Comparison of ENCODE assay signal across 15 cellular contexts in the genomic region with DNA sequence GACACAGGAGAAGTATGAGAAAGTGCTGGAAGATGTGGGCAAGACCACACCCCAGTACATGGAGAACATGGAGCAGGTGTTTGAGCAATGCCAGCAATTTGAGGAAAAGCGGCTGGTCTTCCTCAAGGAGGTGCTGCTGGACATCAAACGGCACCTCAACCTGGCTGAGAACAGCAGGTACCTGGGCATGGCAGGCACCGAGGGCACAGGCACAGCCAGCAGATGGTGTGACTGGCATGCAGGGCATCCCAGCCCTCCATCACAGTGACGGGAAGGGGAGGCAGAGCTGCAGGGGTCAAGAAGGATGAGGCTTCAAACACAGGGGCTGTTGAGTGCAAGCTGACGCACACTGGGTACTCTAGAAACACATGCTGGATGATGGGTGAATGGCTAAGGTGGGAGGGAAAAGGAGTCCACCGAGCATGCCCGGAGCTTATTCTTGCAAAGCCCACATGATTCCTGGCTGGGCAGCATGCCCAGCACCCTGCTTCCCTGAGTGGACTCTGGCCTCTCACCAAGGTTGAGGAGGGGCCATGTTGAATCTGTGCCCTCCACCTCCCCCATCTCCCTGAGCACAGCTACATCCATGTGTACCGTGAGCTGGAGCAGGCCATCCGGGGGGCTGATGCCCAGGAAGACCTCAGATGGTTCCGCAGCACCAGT. TPM values are rescaled to one million over a fixed set of nuclear protein-coding genes. Genes with fewer than 3 reads are reported as not detected.
DNase-seq lines count a peak whose midpoint lies in the region; ATAC-seq, FAIRE-seq and TF ChIP-seq lines count a peak whose summit lies in the region.
"Had no signal": no experiment of that assay in that cellular context is flagged by ENCODE, and none has a peak within 500 bp of the region (broad histone marks: within the 10 kb centered on the region; RNA-seq: fewer than 3 reads in every experiment).

No MANE protein-coding gene starts in this region.

- no peaks in the 10 kb centered on the region for H3K9me3 Mint-ChIP-seq in endodermal cell
- H3K9me3 Mint-ChIP-seq: activated naive CD4-positive, alpha-beta T cell treated with anti-CD3 and anti-CD28 coated beads, Interleukin-2, amount 50 U/mL, for 24 hours; GM23338; mesothelial cell of epicardium had no signal

- intact Hi-C loops in pancreas (cut with DNase I), result loop anchor here in 1 of 3 donors (5.0 kb wide), 1 partner anchor 78 kb away; no protein-coding TSS in a partner anchor

- no peak overlapping the region for H3K9ac ChIP-seq in endodermal cell (ENCODE audit: extremely low read depth, low read length, poor library complexity, severe bottlenecking)

- H3K27ac ChIP-seq in endodermal cell (ENCODE audit: low read depth, low read length) (no peak overlapping the region), pancreas (no peak overlapping the region)

- H3K9me3 ChIP-seq in endodermal cell (ENCODE audit: control insufficient read depth, low read length) (no peaks in the 10 kb centered on the region), pancreas (no peaks in the 10 kb centered on the region)

- no peaks in the 10 kb centered on the region for H3K36me3 Mint-ChIP-seq in endodermal cell (ENCODE audit: low read depth)
- H3K36me3 Mint-ChIP-seq: activated naive CD4-positive, alpha-beta T cell treated with anti-CD3 and anti-CD28 coated beads, Interleukin-2, amount 50 U/mL, for 24 hours; mesothelial cell of epicardium had no signal

- H3K27me3 ChIP-seq in endodermal cell (ENCODE audit: control insufficient read depth, insufficient read depth, low read length, poor library complexity, severe bottlenecking) (no peaks in the 10 kb centered on the region), pancreas (no peaks in the 10 kb centered on the region)

- FAIRE-seq in pancreas (lab: Jason Lieb, UNC), result no peak

- peak in 3 of 4 donors; percentile 17 to 38 (median 36) for ATAC-seq in pancreas
- no peak for ATAC-seq in HG03108 (IDR thresholded peaks at IDR 0.05; ENCODE audit: unreplicated experiment)
- ATAC-seq in HG03571 (IDR thresholded peaks at IDR 0.05; ENCODE audit: unreplicated experiment), result no peak
- ATAC-seq in HG03196 (IDR thresholded peaks at IDR 0.05; ENCODE audit: unreplicated experiment), result no peak
- ATAC-seq: GM23338 had no signal

- no peak overlapping the region for H3K4me3 Mint-ChIP-seq in endodermal cell
- H3K4me3 Mint-ChIP-seq: activated naive CD4-positive, alpha-beta T cell treated with anti-CD3 and anti-CD28 coated beads, Interleukin-2, amount 50 U/mL, for 24 hours; GM23338; mesothelial cell of epicardium had no signal

- TF ChIP-seq CTCF in endodermal cell (conservative IDR thresholded peaks at IDR 0.05) (peak; percentile 21), pancreas (IDR thresholded peaks at IDR 0.05) (no peak)

- H3K4me1 Mint-ChIP-seq in endodermal cell, result peaks cover 1% of the 10 kb centered on the region

- in situ Hi-C loops in G401 (cut with HindIII; ENCODE audit: low sequenced_read_pairs), result no loop called here

- H3K4me3 ChIP-seq in endodermal cell (ENCODE audit: low read length), result no peak overlapping the region
- H3K4me3 ChIP-seq in pancreas, result no peak overlapping the region
- H3K4me3 ChIP-seq: GM23338 had no signal

- no peak overlapping the region for H3K27ac Mint-ChIP-seq in endodermal cell
- H3K27ac Mint-ChIP-seq: activated naive CD4-positive, alpha-beta T cell treated with anti-CD3 and anti-CD28 coated beads, Interleukin-2, amount 50 U/mL, for 24 hours; GM23338; mesothelial cell of epicardium had no signal

- H3K4me1 ChIP-seq in endodermal cell (ENCODE audit: control insufficient read depth, insufficient read depth, low read length) (peaks cover 3% of the 10 kb centered on the region), pancreas (peaks cover 0 to 4% (median 0%) of the 10 kb centered on the region in 3 donors)

- H3K27me3 Mint-ChIP-seq in endodermal cell (ENCODE audit: insufficient read depth), result peaks cover 8% of the 10 kb centered on the region
- H3K27me3 Mint-ChIP-seq: activated naive CD4-positive, alpha-beta T cell treated with anti-CD3 and anti-CD28 coated beads, Interleukin-2, amount 50 U/mL, for 24 hours had no signal

- H3K36me3 ChIP-seq in endodermal cell (ENCODE audit: control insufficient read depth, insufficient read depth, low read length) (no peaks in the 10 kb centered on the region), pancreas (no peaks in the 10 kb centered on the region)

- DNase-seq in G401 (ENCODE audit: low spot score), result peak; percentile 84
- peak; percentile 62 for DNase-seq in NCI-H2029 treated with DMSO at 0.1 percent for 48 hours (lab: John Stamatoyannopoulos, UW)
- DNase-seq in endodermal cell, result no peak
- DNase-seq in pancreas, result peak in 5 of 6 donors; percentile 27 to 54 (median 50)
- DNase-seq in T-helper 9 cell, result no peak
- DNase-seq: GF-D8; MV-4-11; stimulated activated CD4-positive, alpha-beta T cell treated with anti-CD3 and anti-CD28 coated beads, Interleukin-4, amount 100 ng/mL, for 4 hours; stimulated activated naive CD4-positive, alpha-beta T cell treated with Interleukin-2 at 50 U/mL for 16 hours had no signal

- 88 to 91% methylated on average over 6 to 10 of the region's 10 CpGs for WGBS in endodermal cell (ENCODE audit: insufficient coverage in 1 of 2, insufficient read length in 1 of 2), 2 experiments
- 43 to 52% methylated on average over 10 of the region's 10 CpGs for WGBS in pancreas, 2 donors

RNA-seq across cellular contexts. Expression of gene SPDEF, which starts 26.3 kb away (rescaled TPM):
- total RNA-seq in G401 (2014; rRNA removed; shearing (Covaris generic)), result 0.12 TPM in 1 of 2 replicates, not detected in the other
- 1 to 10 TPM; 1.1 to 2.6 TPM for total RNA-seq in endodermal cell
- polyA plus RNA-seq in endodermal cell (2013, experiment 1 of 2), result 0.57 TPM
- 0.25 TPM for polyA plus RNA-seq in endodermal cell (2013, experiment 2 of 2)
- 1 to 10 TPM in 1 of 6 donors, under 1 TPM in 5; 0.24 to 1.2 (median 0.49) TPM for total RNA-seq in pancreas
- polyA plus RNA-seq in pancreas, result under 1 TPM; 0.42 to 0.59 TPM
- polyA plus RNA-seq: GM23338 had no signal

Comparison
In these comparisons a context has a peak if more than half of its experiments do, and no peak if none do; other contexts are left out.
1. DNase-seq: peak in G401 (single experiment), NCI-H2029 treated with DMSO at 0.1 percent for 48 hours (single experiment) and pancreas (5 of 6); none in endodermal cell (single experiment) and T-helper 9 cell (single experiment).
2. ATAC-seq: peak in pancreas (3 of 4); none in HG03108 (single experiment), HG03571 (single experiment) and HG03196 (single experiment).